In the genomic region with DNA sequence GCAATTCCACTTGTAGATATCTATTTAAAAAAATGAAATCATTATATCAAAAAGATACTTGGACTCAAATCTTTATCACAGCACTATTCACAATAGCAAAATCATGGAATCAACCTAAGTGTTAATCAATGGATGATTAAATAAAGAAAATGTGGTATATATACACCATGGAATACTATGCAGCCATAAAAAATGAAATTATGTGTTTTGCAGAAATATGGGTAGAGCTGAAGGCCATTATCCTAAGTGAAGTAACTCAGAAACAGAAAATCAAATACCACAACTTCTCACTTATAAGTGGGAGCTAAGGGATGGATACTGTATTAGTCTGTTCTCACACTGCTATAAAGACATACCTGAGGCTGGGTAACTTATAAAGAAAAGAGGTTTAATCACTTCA, we compare ENCODE assay signal across 36 cellular contexts. TPM values are rescaled to one million over a fixed set of nuclear protein-coding genes. Genes with fewer than 3 reads are reported as not detected.
"Had no signal": no experiment of that assay in that cellular context is flagged by ENCODE, and none has a peak within 500 bp of the region (broad histone marks: within the 10 kb centered on the region; RNA-seq: fewer than 3 reads in every experiment).

No MANE protein-coding gene starts in this region.

- H3K27ac ChIP-seq: adrenal gland, ascending aorta, body of pancreas, brain microvascular endothelial cell, breast epithelium, cardiac muscle cell had no signal

- ATAC-seq: activated naive CD4-positive, alpha-beta T cell treated with anti-CD3 and anti-CD28 coated beads, Interleukin-2, amount 50 U/mL, for 72 hours; activated naive CD8-positive, alpha-beta T cell treated with anti-CD3 and anti-CD28 coated beads, Interleukin-2, amount 50 U/mL, for 24 hours; activated T-cell treated with anti-CD3 and anti-CD28 coated beads, Interleukin-2, amount 50 U/mL, for 4 hours; activated T-cell treated with anti-CD3 and anti-CD28 coated beads, Interleukin-2, amount 50 U/mL, for 72 hours; activated T-helper 17 cell treated with anti-CD3 and anti-CD28 coated beads, Interleukin-2, amount 50 U/mL, for 72 hours; body of pancreas had no signal

- H3K27me3 ChIP-seq: ascending aorta, brain microvascular endothelial cell had no signal

- DNase-seq: activated effector memory CD4-positive, alpha-beta T cell treated with anti-CD3 and anti-CD28 coated beads, Interleukin-2, amount 50 U/mL, for 16 hours; activated effector memory CD4-positive, alpha-beta T cell treated with Interleukin-2 at 50 U/mL for 16 hours; activated gamma-delta T cell; activated gamma-delta T cell treated with Interleukin-2 at 50 U/mL for 16 hours; activated naive CD4-positive, alpha-beta T cell; activated naive CD4-positive, alpha-beta T cell treated with anti-CD3 and anti-CD28 coated beads for 36 hours; activated naive CD4-positive, alpha-beta T cell treated with anti-CD3 and anti-CD28 coated beads, Interleukin-2, amount 10 ng/mL, durations not matched to agents 7 days and 5 days; activated naive CD4-positive, alpha-beta T cell treated with anti-CD3 and anti-CD28 coated beads, Interleukin-2, amount 50 U/mL, for 16 hours; activated naive CD4-positive, alpha-beta T cell treated with Interleukin-2 at 50 U/mL for 16 hours; activated naive CD8-positive, alpha-beta T cell treated with anti-CD3 and anti-CD28 coated beads for 36 hours; activated naive CD8-positive, alpha-beta T cell treated with anti-CD3 and anti-CD28 coated beads, Interleukin-2, amount 10 ng/mL, durations not matched to agents 7 days and 5 days; activated naive CD8-positive, alpha-beta T cell treated with anti-CD3 and anti-CD28 coated beads, Interleukin-2, amount 50 U/mL, for 24 hours; activated T-cell treated with anti-CD3 and anti-CD28 coated beads, Interleukin-2, amount 50 U/mL, for 1 hour; activated T-cell treated with anti-CD3 and anti-CD28 coated beads, Interleukin-2, amount 50 U/mL, for 24 hours; activated T-cell treated with anti-CD3 and anti-CD28 coated beads, Interleukin-2, amount 50 U/mL, for 4 hours; activated T-cell treated with anti-CD3 and anti-CD28 coated beads, Interleukin-2, amount 50 U/mL, for 48 hours; activated T-cell treated with anti-CD3 and anti-CD28 coated beads, Interleukin-2, amount 50 U/mL, for 72 hours; adrenal gland; amniotic stem cell; amygdala; anterior cingulate cortex; aorta; body of pancreas; brain microvascular endothelial cell; caudate nucleus; central memory CD4-positive, alpha-beta T cell; cerebellar nuclear complex had no signal

- FAIRE-seq: astrocyte, bronchial epithelial cell had no signal

- H3K4me3 ChIP-seq: adrenal gland, ascending aorta, body of pancreas, breast epithelium, cardiac muscle cell had no signal

- H3K9me3 ChIP-seq: adrenal gland, ascending aorta, body of pancreas, breast epithelium had no signal

- H3K36me3 ChIP-seq: adrenal gland, ascending aorta, brain microvascular endothelial cell, breast epithelium, cardiac muscle cell had no signal

RNA-seq across cellular contexts. Expression of a gene that starts 14.3 kb away (rescaled TPM):
- total RNA-seq: activated T-helper 1 cell treated with anti-CD3 and anti-CD28 coated beads, Interleukin-12 subunit alpha, Interleukin-12 subunit beta, Interleukin-2, Interleukin-4 antibody, amounts not matched to agents 30 ng/mL and 10 ng/mL and 1 ng/mL, durations not matched to agents 14 hours and 24 hours and 36 hours; activated T-helper 2 cell treated with anti-CD3 and anti-CD28 coated beads, Interferon-gamma antibody, Interleukin-2, Interleukin-4, amounts not matched to agents 10 μg/mL and 5 μg/mL and 100 μg/mL, durations not matched to agents 14 hours and 24 hours and 36 hours had no signal
